ENCODE assay signal across 8 cellular contexts in the genomic region with DNA sequence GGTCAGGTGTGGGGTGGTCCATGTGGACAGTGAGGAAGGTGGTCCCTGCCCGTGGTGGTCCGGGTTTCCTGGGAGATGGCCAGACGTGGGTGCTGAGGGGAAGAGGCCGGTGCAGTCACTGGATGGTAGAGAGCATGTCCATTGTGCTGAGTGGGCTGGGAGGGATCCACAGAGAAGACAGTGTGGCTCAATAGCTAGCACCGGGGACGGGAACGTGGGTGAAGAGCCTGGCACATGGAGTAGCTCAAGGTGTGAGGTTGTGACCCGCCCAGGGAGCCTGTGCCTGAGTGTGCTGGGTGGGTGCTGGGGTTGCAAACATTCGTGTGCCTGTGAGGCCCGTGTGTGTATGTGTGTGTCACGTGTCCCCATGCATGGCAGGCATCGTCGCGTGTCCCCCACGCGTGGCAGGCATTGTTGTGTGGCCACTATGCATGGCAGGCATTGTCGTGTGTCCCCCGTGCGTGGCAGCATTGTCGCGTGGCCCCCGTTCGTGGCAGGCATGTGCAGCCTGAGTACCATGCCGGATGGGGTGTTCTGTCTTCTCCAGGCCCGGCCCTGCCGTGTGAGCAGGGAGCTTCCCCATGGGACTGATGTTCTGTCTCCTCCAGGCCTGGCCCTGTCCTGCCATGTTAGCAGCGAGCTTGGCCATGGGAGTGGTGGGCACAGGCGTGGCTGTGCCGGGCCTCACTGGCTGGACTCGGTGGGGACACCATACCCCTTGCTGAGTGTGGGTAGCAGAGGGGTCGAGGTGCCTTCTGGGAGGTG.
DNase-seq lines count a peak whose midpoint lies in the region; ATAC-seq and TF ChIP-seq lines count a peak whose summit lies in the region.
"Not testable (repeated sequence)": the region's sequence is repeated elsewhere in the genome, so short reads cannot be mapped to it uniquely, and the experiment has no call there.

No MANE protein-coding gene starts in this region.

- H4K20me1 ChIP-seq in OCI-LY1 (ENCODE audit: insufficient read depth, low read length): not testable (repeated sequence)

- H2AFZ ChIP-seq in OCI-LY1 (ENCODE audit: low read length): not testable (repeated sequence)

- not testable (repeated sequence) for H3K9me3 ChIP-seq in OCI-LY1 (ENCODE audit: low read length)

- peak overlapping the region; percentile 40; the same call in 1 of the 2 replicates for H3K9ac ChIP-seq in OCI-LY1 (ENCODE audit: low read length)

- H3K27me3 ChIP-seq in OCI-LY1 (ENCODE audit: insufficient read depth, low read length): not testable (repeated sequence)

- H3K4me3 ChIP-seq in OCI-LY1 (ENCODE audit: low read depth, low read length, poor library complexity, severe bottlenecking): not testable (repeated sequence)

- H3K4me3 Mint-ChIP-seq in CD14-positive monocyte; activated CD8-positive, alpha-beta memory T cell treated with anti-CD3 and anti-CD28 coated beads, Interleukin-2, amount 10 ng/mL, durations not matched to agents 7 days and 5 days; progenitor cell of endocrine pancreas (ENCODE audit: low read depth); stimulated activated naive CD8-positive, alpha-beta T cell treated with anti-CD3 and anti-CD28 coated beads, Interleukin-15, amount 100 ng/mL, for 72 hours: not testable (repeated sequence)

- not testable (repeated sequence) for TF ChIP-seq CTCF in CD14-positive monocyte (IDR thresholded peaks at IDR 0.05); OCI-LY1 (IDR thresholded peaks at IDR 0.05; ENCODE audit: low read length); progenitor cell of endocrine pancreas (IDR thresholded peaks at IDR 0.05; ENCODE audit: unreplicated experiment)

- H3K27ac Mint-ChIP-seq in CD14-positive monocyte; activated CD8-positive, alpha-beta memory T cell treated with anti-CD3 and anti-CD28 coated beads, Interleukin-2, amount 10 ng/mL, durations not matched to agents 7 days and 5 days; stimulated activated naive CD8-positive, alpha-beta T cell treated with anti-CD3 and anti-CD28 coated beads, Interleukin-15, amount 100 ng/mL, for 72 hours: not testable (repeated sequence)
- H3K27ac Mint-ChIP-seq in progenitor cell of endocrine pancreas: peak overlapping the region; percentile 62

- H3K79me2 ChIP-seq in OCI-LY1 (ENCODE audit: insufficient read depth, low read length): not testable (repeated sequence)

- peaks cover 37% of the 10 kb centered on the region for H3K4me1 ChIP-seq in OCI-LY1 (ENCODE audit: insufficient read depth, low read length, severe bottlenecking)

- not testable (repeated sequence) for H3K4me1 Mint-ChIP-seq in CD14-positive monocyte; activated CD8-positive, alpha-beta memory T cell treated with anti-CD3 and anti-CD28 coated beads, Interleukin-2, amount 10 ng/mL, durations not matched to agents 7 days and 5 days; progenitor cell of endocrine pancreas (ENCODE audit: low read depth); stimulated activated naive CD8-positive, alpha-beta T cell treated with anti-CD3 and anti-CD28 coated beads, Interleukin-15, amount 100 ng/mL, for 72 hours

- not testable (repeated sequence) for H3K27me3 Mint-ChIP-seq in CD14-positive monocyte (ENCODE audit: low read depth in 3 of 3); progenitor cell of endocrine pancreas
- H3K27me3 Mint-ChIP-seq in activated CD8-positive, alpha-beta memory T cell treated with anti-CD3 and anti-CD28 coated beads, Interleukin-2, amount 10 ng/mL, durations not matched to agents 7 days and 5 days: peaks cover 16% of the 10 kb centered on the region
- H3K27me3 Mint-ChIP-seq in stimulated activated naive CD8-positive, alpha-beta T cell treated with anti-CD3 and anti-CD28 coated beads, Interleukin-15, amount 100 ng/mL, for 72 hours: peaks cover 22% of the 10 kb centered on the region

- not testable (repeated sequence) for H3K9me2 ChIP-seq in OCI-LY1 (ENCODE audit: low read depth, low read length)

- intact Hi-C loops in CD14-positive monocyte (cut with micrococcal nuclease): loop anchor here in 1 of 2 donors (5.0 kb wide), 1 partner anchor 94 kb away; no protein-coding TSS in a partner anchor

- H3K4me2 ChIP-seq in OCI-LY1 (ENCODE audit: low read length): peak overlapping the region; percentile 18; the same call in 1 of the 2 replicates

- H3K9me3 Mint-ChIP-seq in CD14-positive monocyte; activated CD8-positive, alpha-beta memory T cell treated with anti-CD3 and anti-CD28 coated beads, Interleukin-2, amount 10 ng/mL, durations not matched to agents 7 days and 5 days (ENCODE audit: low read depth); stimulated activated naive CD8-positive, alpha-beta T cell treated with anti-CD3 and anti-CD28 coated beads, Interleukin-15, amount 100 ng/mL, for 72 hours: not testable (repeated sequence)
- peaks cover 47% of the 10 kb centered on the region for H3K9me3 Mint-ChIP-seq in progenitor cell of endocrine pancreas (ENCODE audit: low read depth)

- peaks cover 14% of the 10 kb centered on the region; the same call in 1 of the 2 replicates for H3K36me3 ChIP-seq in OCI-LY1 (ENCODE audit: insufficient read depth, low read length)

- not testable (repeated sequence) for ATAC-seq in activated CD8-positive, alpha-beta memory T cell treated with anti-CD3 and anti-CD28 coated beads, Interleukin-2, amount 10 ng/mL, durations not matched to agents 7 days and 5 days
- peak; percentile 37 for ATAC-seq in stimulated activated naive CD8-positive, alpha-beta T cell treated with anti-CD3 and anti-CD28 coated beads, Interleukin-15, amount 100 ng/mL, for 72 hours

- not testable (repeated sequence) for H3K36me3 Mint-ChIP-seq in CD14-positive monocyte; activated CD8-positive, alpha-beta memory T cell treated with anti-CD3 and anti-CD28 coated beads, Interleukin-2, amount 10 ng/mL, durations not matched to agents 7 days and 5 days; progenitor cell of endocrine pancreas (ENCODE audit: insufficient read depth)

- peak; percentile 20 for DNase-seq in CD14-positive monocyte (ENCODE audit: low spot score)
- DNase-seq in activated CD8-positive, alpha-beta memory T cell treated with anti-CD3 and anti-CD28 coated beads, Interleukin-2, amount 10 ng/mL, durations not matched to agents 7 days and 5 days: peak; percentile 39
- DNase-seq in islet precursor cell: peak; percentile 27
- peak; percentile 88 for DNase-seq in mesenteric fat pad (ENCODE audit: low spot score)
- not testable (repeated sequence) for DNase-seq in progenitor cell of endocrine pancreas (ENCODE audit: low spot score, unreplicated experiment); stimulated activated naive CD8-positive, alpha-beta T cell treated with anti-CD3 and anti-CD28 coated beads, Interleukin-15, amount 100 ng/mL, for 72 hours
- peak; percentile 24 for DNase-seq in ureter (ENCODE audit: low spot score)

- peak overlapping the region; percentile 92 for H3K27ac ChIP-seq in OCI-LY1 (ENCODE audit: low read depth, low read length, poor library complexity, severe bottlenecking)

- not testable (repeated sequence) for H3F3A ChIP-seq in OCI-LY1 (ENCODE audit: insufficient read depth, low read length)

- CTCF ChIA-PET in activated CD8-positive, alpha-beta memory T cell treated with anti-CD3 and anti-CD28 coated beads, Interleukin-2, amount 10 ng/mL, durations not matched to agents 7 days and 5 days (lab: Charles Lee): not testable (repeated sequence)
